ENCODE assay signal across 2 cellular contexts in genomic region chr10:4051011-4051407, GRCh38.
TF ChIP-seq lines count a peak whose summit lies in the region.

No MANE protein-coding gene starts in this region.

TF ChIP-seq in SK-N-SH, 30 proteins besides CTCF, POLR2A, EP300 and RAD21 (continued from another document):
- TF ChIP-seq MXI1 (IDR thresholded peaks at IDR 0.05; ENCODE audit: low read depth, low read length) = no peak
- no peak for TF ChIP-seq FOSL2 (IDR thresholded peaks at IDR 0.05; ENCODE audit: borderline replicate concordance, low read depth)
TF ChIP-seq in SK-N-SH: peak in this region for 0.

TF ChIP-seq in SK-N-SH treated with all-trans-retinoic acid at 6 μM for 48 hours, 23 proteins besides CTCF, POLR2A, EP300 and RAD21 (continued from another document):
- TF ChIP-seq CREB5 (CRISPR knock-in tag; IDR thresholded peaks at IDR 0.05; ENCODE audit: low read depth) (no peak), GLIS3 (CRISPR knock-in tag; IDR thresholded peaks at IDR 0.05) (no peak), ZFP3 (CRISPR knock-in tag; IDR thresholded peaks at IDR 0.05) (no peak), TCF4 (CRISPR knock-in tag; IDR thresholded peaks at IDR 0.05; ENCODE audit: borderline replicate concordance) (no peak)
TF ChIP-seq in SK-N-SH treated with all-trans-retinoic acid at 6 μM for 48 hours: peak in this region for 0.
